20 cellular contexts compared by ENCODE assay signal in the genomic region with DNA sequence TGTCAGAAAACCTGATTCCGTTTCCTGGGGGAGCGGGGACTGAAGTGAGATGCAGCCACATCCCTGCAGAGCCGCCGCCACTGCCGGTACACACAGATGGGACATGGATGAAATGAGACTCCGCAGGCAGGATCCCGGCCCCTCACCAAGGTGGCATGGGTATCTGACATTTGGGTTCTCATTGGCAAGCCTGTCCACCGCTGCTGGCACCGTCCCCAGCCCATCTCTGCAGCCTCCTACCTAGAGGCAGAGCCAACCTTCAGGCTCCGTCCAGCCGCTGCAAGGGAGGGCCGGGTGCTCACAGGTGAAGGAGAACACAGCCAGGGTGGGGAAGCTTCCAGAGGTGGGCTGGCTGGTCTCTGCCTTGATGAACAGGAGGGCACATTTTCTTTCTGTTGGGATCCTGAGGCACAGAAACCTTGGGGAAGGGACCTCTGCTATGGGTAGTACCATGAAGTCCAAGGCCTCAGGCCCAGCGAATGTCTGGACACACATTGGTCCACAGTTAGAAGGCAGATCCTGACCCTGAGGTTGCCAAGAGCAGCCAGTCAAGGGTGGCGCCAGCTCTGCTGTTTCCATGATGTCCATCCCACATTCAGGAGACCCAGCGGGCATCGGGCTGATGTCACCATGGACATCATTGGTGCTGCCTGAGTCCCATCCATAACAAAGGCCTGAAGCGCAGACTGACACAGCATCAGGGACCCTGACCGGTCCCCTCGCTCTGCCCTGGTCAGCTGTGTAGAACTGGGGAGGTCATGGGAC.
"Had no signal": no experiment of that assay in that cellular context is flagged by ENCODE, and none has a peak within 500 bp of the region (broad histone marks: within the 10 kb centered on the region; RNA-seq: fewer than 3 reads in every experiment).

No MANE protein-coding gene starts in this region.

- H3K36me3 ChIP-seq: brain microvascular endothelial cell, cardiac muscle cell, Peyer's patch had no signal

- H3K27me3 ChIP-seq: brain microvascular endothelial cell, cardiac muscle cell, Peyer's patch had no signal

- H3K9me3 ChIP-seq: Peyer's patch had no signal

- H3K4me3 ChIP-seq: cardiac muscle cell, Peyer's patch had no signal

- DNase-seq: activated CD4-positive, alpha-beta T cell treated with anti-CD3 and anti-CD28 coated beads for 4 hours; activated CD8-positive, alpha-beta memory T cell treated with anti-CD3 and anti-CD28 coated beads, Interleukin-2, amount 50 U/mL, for 4 hours; activated CD8-positive, alpha-beta T cell treated with anti-CD3 and anti-CD28 coated beads for 36 hours; activated gamma-delta T cell treated with Interleukin-2 at 50 U/mL for 16 hours; activated naive CD4-positive, alpha-beta T cell treated with anti-CD3 and anti-CD28 coated beads, Interleukin-2, amount 10 ng/mL, durations not matched to agents 7 days and 5 days; activated naive CD8-positive, alpha-beta T cell treated with anti-CD3 and anti-CD28 coated beads for 36 hours; activated T-cell treated with anti-CD3 and anti-CD28 coated beads, Interleukin-2, amount 50 U/mL, for 72 hours; brain microvascular endothelial cell; Kasumi-1; KBM-7; NCI-H1105 treated with DMSO at 0.1 percent for 48 hours; NCI-H1436 treated with DMSO at 0.1 percent for 48 hours; NCI-H1930; NCI-H345; NCI-H510A treated with DMSO at 0.1 percent for 48 hours; Peyer's patch; SHP77 treated with DMSO at 0.1 percent for 48 hours had no signal

- H3K27ac ChIP-seq: brain microvascular endothelial cell, cardiac muscle cell, Peyer's patch, RWPE1 had no signal

- ATAC-seq: activated CD4-positive, CD25-positive, alpha-beta regulatory T cell treated with anti-CD3 and anti-CD28 coated beads, Interleukin-2, amount 50 U/mL, for 24 hours; activated CD8-positive, alpha-beta T cell treated with anti-CD3 and anti-CD28 coated beads for 36 hours; activated T-cell treated with anti-CD3 and anti-CD28 coated beads, Interleukin-2, amount 50 U/mL, for 72 hours had no signal

- H3K4me1 ChIP-seq: Peyer's patch had no signal
